Comparison of ENCODE assay signal across 10 cellular contexts in genomic region chr6:25370175-25371036, GRCh38.
DNase-seq lines count a peak whose midpoint lies in the region; ATAC-seq, FAIRE-seq and TF ChIP-seq lines count a peak whose summit lies in the region.
"Had no signal": no experiment of that assay in that cellular context is flagged by ENCODE, and none has a peak within 500 bp of the region (broad histone marks: within the 10 kb centered on the region; RNA-seq: fewer than 3 reads in every experiment).

No MANE protein-coding gene starts in this region.

- no peaks in the 10 kb centered on the region for H3K27me3 ChIP-seq in CD4-positive, alpha-beta memory T cell (ENCODE audit: insufficient read depth, low read length)

- H3K4me3 Mint-ChIP-seq in CD4-positive, alpha-beta memory T cell: peak overlapping the region; percentile 56 to 88 (median 74)
- H3K4me3 Mint-ChIP-seq in T-helper 1 cell treated with Interleukin-12 subunit alpha and Interleukin-12 subunit beta and Interleukin-4 antibody, amounts not matched to agents 30 μg/mL and 1 μg/mL, for 36 hours: peak overlapping the region; percentile 63

- CTCF ChIA-PET in CD4-positive, alpha-beta memory T cell (lab: Charles Lee; ENCODE audit: partially characterized antibody): interaction anchor here (0.7 to 2.5 kb wide), 6 partner anchors 35 to 120 kb away, joined by 3 to 15 read pairs (median 5); partner anchors contain the start of gene CARMIL1

- intact Hi-C loops in CD4-positive, alpha-beta memory T cell (cut with micrococcal nuclease): loop anchor here (5.0 kb wide), 1 partner anchor 102 kb away; no protein-coding TSS in a partner anchor
- intact Hi-C loops in left colon (cut with DNase I, micrococcal nuclease): no loop called here

- POLR2A ChIA-PET in CD4-positive, alpha-beta memory T cell (lab: Charles Lee; ENCODE audit: partially characterized antibody): interaction anchor here (0.7 to 6.8 kb wide), 4 partner anchors 34 to 647 kb away, joined by 3 to 51 read pairs (median 3); partner anchors contain the start of gene CARMIL1

- no peaks in the 10 kb centered on the region for H3K9me3 ChIP-seq in CD4-positive, alpha-beta memory T cell (ENCODE audit: control insufficient read depth in 1 of 2, low read length in 2 of 2)

- peaks cover 49% of the 10 kb centered on the region for H3K4me1 ChIP-seq in CD4-positive, alpha-beta memory T cell (ENCODE audit: insufficient read depth, low read length)

- H3K27ac Mint-ChIP-seq in CD4-positive, alpha-beta memory T cell: peak overlapping the region in 5 of 7 donors; percentile 20 to 97 (median 84)
- peak overlapping the region; percentile 84 for H3K27ac Mint-ChIP-seq in T-helper 1 cell treated with Interleukin-12 subunit alpha and Interleukin-12 subunit beta and Interleukin-4 antibody, amounts not matched to agents 30 μg/mL and 1 μg/mL, for 36 hours

- peaks cover 4 to 7% of the 10 kb centered on the region in 2 donors for H3K36me3 Mint-ChIP-seq in CD4-positive, alpha-beta memory T cell
- peaks cover 13% of the 10 kb centered on the region for H3K36me3 Mint-ChIP-seq in T-helper 1 cell treated with Interleukin-12 subunit alpha and Interleukin-12 subunit beta and Interleukin-4 antibody, amounts not matched to agents 30 μg/mL and 1 μg/mL, for 36 hours (ENCODE audit: low read depth)

- no peak for DNase-seq in CD4-positive, alpha-beta memory T cell
- DNase-seq in GM19239 (ENCODE audit: insufficient read length, low spot score): no peak
- DNase-seq in left colon: peak in 1 of 2 donors; percentile 44
- no peak for DNase-seq in NCI-H526 treated with DMSO at 0.1 percent for 48 hours (lab: John Stamatoyannopoulos, UW)
- DNase-seq in islet precursor cell: no peak
- DNase-seq in foreskin fibroblast: no peak
- DNase-seq: OCI-M1 had no signal

- peaks cover 4 to 18% (median 13%) of the 10 kb centered on the region in 8 donors for H3K9me3 Mint-ChIP-seq in CD4-positive, alpha-beta memory T cell
- peaks cover 24% of the 10 kb centered on the region for H3K9me3 Mint-ChIP-seq in T-helper 1 cell treated with Interleukin-12 subunit alpha and Interleukin-12 subunit beta and Interleukin-4 antibody, amounts not matched to agents 30 μg/mL and 1 μg/mL, for 36 hours

- H3K4me1 Mint-ChIP-seq in CD4-positive, alpha-beta memory T cell: peaks cover 44 to 92% (median 65%) of the 10 kb centered on the region in 4 donors
- H3K4me1 Mint-ChIP-seq in T-helper 1 cell treated with Interleukin-12 subunit alpha and Interleukin-12 subunit beta and Interleukin-4 antibody, amounts not matched to agents 30 μg/mL and 1 μg/mL, for 36 hours (ENCODE audit: low read depth): peaks cover 59% of the 10 kb centered on the region

- ATAC-seq in left colon: peak; percentile 85
- no peak for ATAC-seq in HG02981 (IDR thresholded peaks at IDR 0.05; ENCODE audit: unreplicated experiment)

- peak; percentile 90 for FAIRE-seq in GM19239 (lab: Jason Lieb, UNC)

- peak overlapping the region; percentile 28 for H3K27ac ChIP-seq in CD4-positive, alpha-beta memory T cell (ENCODE audit: low read depth, low read length)

- H3K36me3 ChIP-seq in CD4-positive, alpha-beta memory T cell (ENCODE audit: insufficient read depth, low read length): no peaks in the 10 kb centered on the region

- TF ChIP-seq CTCF in foreskin fibroblast (IDR thresholded peaks at IDR 0.05; ENCODE audit: low read depth, low read length): no peak

- H3K4me3 ChIP-seq in CD4-positive, alpha-beta memory T cell (ENCODE audit: low read length in 2 of 2): peak overlapping the region in 1 of 2 donors; percentile 32
- H3K4me3 ChIP-seq in foreskin fibroblast (ENCODE audit: low read depth in 1 of 2, low read length in 2 of 2): no peak overlapping the region
- H3K4me3 ChIP-seq: lung had no signal

- H3K27me3 Mint-ChIP-seq in CD4-positive, alpha-beta memory T cell: no peaks in the 10 kb centered on the region
- no peaks in the 10 kb centered on the region for H3K27me3 Mint-ChIP-seq in T-helper 1 cell treated with Interleukin-12 subunit alpha and Interleukin-12 subunit beta and Interleukin-4 antibody, amounts not matched to agents 30 μg/mL and 1 μg/mL, for 36 hours (ENCODE audit: low read depth)
